Comparison of ENCODE assay signal across 27 cellular contexts in the genomic region with DNA sequence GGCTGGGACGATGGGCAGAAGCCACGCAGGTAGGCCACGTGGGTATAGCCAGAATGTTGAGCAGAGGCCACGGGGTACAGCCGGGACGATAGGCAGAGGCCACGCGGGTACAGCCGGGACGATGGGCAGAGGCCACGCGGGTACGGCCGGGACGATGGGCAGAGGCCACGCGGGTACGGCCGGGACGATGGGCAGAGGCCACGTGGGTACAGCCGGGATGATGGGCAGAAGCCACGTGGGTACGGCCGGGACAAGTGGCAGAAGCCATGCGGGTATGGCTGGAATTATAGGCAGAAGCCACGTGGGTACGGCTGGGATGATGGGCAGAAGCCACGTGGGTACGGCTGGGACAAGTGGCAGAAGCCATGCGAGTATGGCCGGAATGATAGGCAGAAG.
"Had no signal": no experiment of that assay in that cellular context is flagged by ENCODE, and none has a peak within 500 bp of the region (broad histone marks: within the 10 kb centered on the region; RNA-seq: fewer than 3 reads in every experiment).

No MANE protein-coding gene starts in this region.

- H3K27ac Mint-ChIP-seq: endodermal cell; naive thymus-derived CD8-positive, alpha-beta T cell; stimulated activated memory B cell treated with anti-CD40 and anti-IgM and Interleukin-4, amounts not matched to agents 10 μg/mL and 1 μg/mL and 100 μg/mL, for 72 hours had no signal

- H3K9me3 ChIP-seq: esophagus muscularis mucosa, gastroesophageal sphincter, heart left ventricle, left lung, ovary, psoas muscle, spleen, thoracic aorta, tibial nerve had no signal

- H3K9me3 Mint-ChIP-seq: endodermal cell; naive thymus-derived CD8-positive, alpha-beta T cell; nephron progenitor cell; stimulated activated memory B cell treated with anti-CD40 and anti-IgM and Interleukin-4, amounts not matched to agents 10 μg/mL and 1 μg/mL and 100 μg/mL, for 72 hours had no signal

- H3K27me3 ChIP-seq: esophagus muscularis mucosa, foreskin keratinocyte, gastroesophageal sphincter, heart left ventricle, hepatocyte, left lung, ovary, spleen, tibial nerve had no signal

- H3K79me2 ChIP-seq: hepatocyte had no signal

- H3K27me3 Mint-ChIP-seq: naive thymus-derived CD8-positive, alpha-beta T cell had no signal

- H3K4me1 Mint-ChIP-seq: stimulated activated memory B cell treated with anti-CD40 and anti-IgM and Interleukin-4, amounts not matched to agents 10 μg/mL and 1 μg/mL and 100 μg/mL, for 72 hours had no signal

- H3K36me3 Mint-ChIP-seq: stimulated activated memory B cell treated with anti-CD40 and anti-IgM and Interleukin-4, amounts not matched to agents 10 μg/mL and 1 μg/mL and 100 μg/mL, for 72 hours had no signal

- H2AFZ ChIP-seq: hepatocyte had no signal

- H3K36me3 ChIP-seq: left lung, ovary, thoracic aorta had no signal

- ATAC-seq: foreskin keratinocyte; gastroesophageal sphincter; left cardiac atrium; naive thymus-derived CD8-positive, alpha-beta T cell; psoas muscle; right cardiac atrium; stimulated activated memory B cell treated with anti-CD40 and anti-IgM and Interleukin-4, amounts not matched to agents 10 μg/mL and 1 μg/mL and 100 μg/mL, for 72 hours; stimulated activated naive CD8-positive, alpha-beta T cell treated with anti-CD3 and anti-CD28 coated beads, Interleukin-15, Interleukin-2, amounts not matched to agents 100 U/mL and 50 U/mL, for 24 hours had no signal

- H3K4me3 ChIP-seq: esophagus muscularis mucosa, gastroesophageal sphincter, heart left ventricle, hepatocyte, left lung, ovary, psoas muscle, skin epidermis, spleen, thoracic aorta, tibial nerve had no signal

- H3K4me2 ChIP-seq: hepatocyte had no signal

- H3K4me3 Mint-ChIP-seq: endodermal cell; naive thymus-derived CD8-positive, alpha-beta T cell; nephron progenitor cell; stimulated activated memory B cell treated with anti-CD40 and anti-IgM and Interleukin-4, amounts not matched to agents 10 μg/mL and 1 μg/mL and 100 μg/mL, for 72 hours had no signal

- FAIRE-seq: endothelial cell of umbilical vein, kidney had no signal

- H3K27ac ChIP-seq: esophagus muscularis mucosa, foreskin keratinocyte, gastroesophageal sphincter, heart left ventricle, hepatocyte, left lung, ovary, psoas muscle, spleen, thoracic aorta, tibial nerve had no signal

- DNase-seq: cortex of kidney; effector CD8-positive, alpha-beta T cell; endodermal cell; foreskin keratinocyte; heart left ventricle; kidney; left cardiac atrium; left lung; mesenchymal stem cell; midbrain; naive thymus-derived CD8-positive, alpha-beta T cell; nephron progenitor cell; occipital lobe; ovary; psoas muscle; right cardiac atrium; spleen; stimulated activated CD4-positive, alpha-beta T cell treated with anti-CD3 and anti-CD28 coated beads, Interleukin-4, amount 100 ng/mL, for 4 hours; stimulated activated naive CD8-positive, alpha-beta T cell treated with anti-CD3 and anti-CD28 coated beads, Interleukin-15, Interleukin-2, amounts not matched to agents 100 U/mL and 50 U/mL, for 24 hours had no signal
